8 cellular contexts compared by ENCODE assay signal in the genomic region with DNA sequence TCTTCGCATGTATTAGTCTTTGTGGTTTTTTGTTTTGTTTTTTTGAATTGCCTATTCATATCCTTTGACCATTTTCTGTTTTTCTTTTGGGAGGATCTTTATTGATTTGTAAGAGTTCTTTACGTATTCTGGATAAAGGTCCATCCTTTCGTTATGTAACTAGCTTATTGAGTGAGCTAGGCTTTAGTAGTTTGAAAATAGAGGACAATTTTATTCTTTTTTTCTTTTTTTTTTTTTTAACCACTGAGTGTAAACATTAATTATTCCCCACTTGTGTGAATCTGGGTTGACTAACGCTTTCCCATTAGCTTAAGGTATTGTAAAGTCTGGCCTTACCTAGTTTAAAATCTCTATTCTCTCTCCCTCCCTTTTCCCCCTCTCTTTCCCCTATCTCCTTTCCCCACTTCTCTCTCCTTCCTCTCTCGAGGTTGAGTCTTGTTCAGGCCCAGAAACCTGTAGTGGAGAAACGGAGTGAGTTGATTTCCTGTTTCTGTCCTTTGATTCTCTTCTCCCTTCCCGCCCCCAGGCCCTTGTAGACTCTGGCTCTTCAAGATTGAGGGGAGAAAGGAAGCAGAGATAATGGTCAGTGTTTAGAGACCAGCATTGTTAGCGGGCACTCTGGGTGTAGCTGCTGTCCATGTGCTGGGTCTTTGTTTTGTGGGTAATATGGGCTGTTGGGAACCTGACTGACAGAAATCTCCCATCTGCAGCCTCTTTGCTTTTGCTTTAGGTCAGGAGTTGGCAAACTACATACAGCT. TPM values are rescaled to one million over a fixed set of nuclear protein-coding genes. Genes with fewer than 3 reads are reported as not detected.
DNase-seq lines count a peak whose midpoint lies in the region; ATAC-seq and TF ChIP-seq lines count a peak whose summit lies in the region.

No MANE protein-coding gene starts in this region.

- peaks cover 18% of the 10 kb centered on the region for H3K36me3 Mint-ChIP-seq in WTC11

- peak overlapping the region; percentile 97 for H3K27ac Mint-ChIP-seq in WTC11

- intact Hi-C loops in left colon (cut with DNase I, micrococcal nuclease), result no loop called here

- DNase-seq in SKM-1 treated with dmso at 0.1 percent for 144 hours (lab: John Stamatoyannopoulos, UW; ENCODE audit: unreplicated experiment) (peak; percentile 29), SKM-1 (lab: John Stamatoyannopoulos, UW; ENCODE audit: unreplicated experiment) (no peak), NB4 (ENCODE audit: low read depth) (peak; percentile 71), WTC11 (ENCODE audit: low spot score) (no peak), fibroblast of mammary gland (ENCODE audit: low read depth) (peak; percentile 26), osteoblast (ENCODE audit: insufficient read length, low spot score, missing footprints) (peak; percentile 61), left colon (no peak)

- H3K9me3 Mint-ChIP-seq in WTC11, result peaks cover 7% of the 10 kb centered on the region

- POLR2A ChIA-PET in WTC11 (lab: Charles Lee), result interaction anchor here (0.7 kb wide), 1 partner anchor 217 kb away, joined by 5 read pairs; no protein-coding TSS in a partner anchor

- H4K20me1 ChIP-seq in osteoblast (ENCODE audit: insufficient read depth, low read length), result peaks cover 29% of the 10 kb centered on the region

- H3K4me1 ChIP-seq in osteoblast (ENCODE audit: insufficient read depth, low read length), result peaks cover 12% of the 10 kb centered on the region

- peaks cover 15% of the 10 kb centered on the region for H3K27me3 Mint-ChIP-seq in WTC11 (ENCODE audit: low read depth)

- CTCF ChIA-PET in WTC11 (lab: Charles Lee), result interaction anchor here (1.2 to 1.8 kb wide), 3 partner anchors 14 to 196 kb away, joined by 3 to 5 read pairs (median 3); no protein-coding TSS in a partner anchor

- H3K4me1 Mint-ChIP-seq in WTC11, result peaks cover 20% of the 10 kb centered on the region

- H3K4me3 Mint-ChIP-seq in WTC11, result peak overlapping the region; percentile 98

- H3K9me3 ChIP-seq in osteoblast (ENCODE audit: low read depth, low read length), result no peaks in the 10 kb centered on the region

- H3K27ac ChIP-seq in osteoblast (ENCODE audit: low read depth, low read length), result peak overlapping the region; percentile 70

- H3K27me3 ChIP-seq in osteoblast (ENCODE audit: insufficient read depth, low read length), result no peaks in the 10 kb centered on the region

- TF ChIP-seq CTCF in NB4 (IDR thresholded peaks at IDR 0.05; ENCODE audit: low read depth, low read length), result no peak
- no peak for TF ChIP-seq CTCF in WTC11 (IDR thresholded peaks at IDR 0.05)
- TF ChIP-seq CTCF in fibroblast of mammary gland (conservative IDR thresholded peaks at IDR 0.05; ENCODE audit: control insufficient read depth, insufficient read depth, low read depth, low read length), result no peak
- no peak for TF ChIP-seq CTCF in osteoblast (IDR thresholded peaks at IDR 0.05; ENCODE audit: extremely low read depth, low read depth, low read length)

- H3K4me2 ChIP-seq in osteoblast (ENCODE audit: insufficient read depth, low read length), result peak overlapping the region; percentile 79

- H3K4me3 ChIP-seq in NB4 (ENCODE audit: low read depth, low read length) (peak overlapping the region; percentile 89), fibroblast of mammary gland (ENCODE audit: control insufficient read depth, low read depth, low read length) (peak overlapping the region; percentile 59), osteoblast (ENCODE audit: insufficient read depth, low read length) (peak overlapping the region; percentile 78)

- H3K36me3 ChIP-seq in osteoblast (ENCODE audit: insufficient read depth, low read length), result peaks cover 11% of the 10 kb centered on the region

- TF ChIP-seq POLR2A in NB4 (IDR thresholded peaks at IDR 0.05; ENCODE audit: extremely low read depth, insufficient read length), result no peak

- H3K79me2 ChIP-seq in osteoblast (ENCODE audit: insufficient read depth, low read length), result peaks cover 60% of the 10 kb centered on the region

- ATAC-seq in WTC11, result peak; percentile 1
- ATAC-seq in GM21423 (IDR thresholded peaks at IDR 0.05; ENCODE audit: unreplicated experiment), result no peak
- no peak for ATAC-seq in left colon

- H2AFZ ChIP-seq in osteoblast (ENCODE audit: low read length), result peak overlapping the region; percentile 63

TF ChIP-seq in WTC11, 78 proteins besides CTCF, POLR2A, EP300 and RAD21 (continues in another document):
- TF ChIP-seq ZNF232 (CRISPR knock-in tag; IDR thresholded peaks at IDR 0.05), result no peak
- TF ChIP-seq, protein P1, sequence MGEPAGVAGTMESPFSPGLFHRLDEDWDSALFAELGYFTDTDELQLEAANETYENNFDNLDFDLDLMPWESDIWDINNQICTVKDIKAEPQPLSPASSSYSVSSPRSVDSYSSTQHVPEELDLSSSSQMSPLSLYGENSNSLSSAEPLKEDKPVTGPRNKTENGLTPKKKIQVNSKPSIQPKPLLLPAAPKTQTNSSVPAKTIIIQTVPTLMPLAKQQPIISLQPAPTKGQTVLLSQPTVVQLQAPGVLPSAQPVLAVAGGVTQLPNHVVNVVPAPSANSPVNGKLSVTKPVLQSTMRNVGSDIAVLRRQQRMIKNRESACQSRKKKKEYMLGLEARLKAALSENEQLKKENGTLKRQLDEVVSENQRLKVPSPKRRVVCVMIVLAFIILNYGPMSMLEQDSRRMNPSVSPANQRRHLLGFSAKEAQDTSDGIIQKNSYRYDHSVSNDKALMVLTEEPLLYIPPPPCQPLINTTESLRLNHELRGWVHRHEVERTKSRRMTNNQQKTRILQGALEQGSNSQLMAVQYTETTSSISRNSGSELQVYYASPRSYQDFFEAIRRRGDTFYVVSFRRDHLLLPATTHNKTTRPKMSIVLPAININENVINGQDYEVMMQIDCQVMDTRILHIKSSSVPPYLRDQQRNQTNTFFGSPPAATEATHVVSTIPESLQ (CRISPR knock-in tag; IDR thresholded peaks at IDR 0.05), result no peak
- TF ChIP-seq, protein P2, sequence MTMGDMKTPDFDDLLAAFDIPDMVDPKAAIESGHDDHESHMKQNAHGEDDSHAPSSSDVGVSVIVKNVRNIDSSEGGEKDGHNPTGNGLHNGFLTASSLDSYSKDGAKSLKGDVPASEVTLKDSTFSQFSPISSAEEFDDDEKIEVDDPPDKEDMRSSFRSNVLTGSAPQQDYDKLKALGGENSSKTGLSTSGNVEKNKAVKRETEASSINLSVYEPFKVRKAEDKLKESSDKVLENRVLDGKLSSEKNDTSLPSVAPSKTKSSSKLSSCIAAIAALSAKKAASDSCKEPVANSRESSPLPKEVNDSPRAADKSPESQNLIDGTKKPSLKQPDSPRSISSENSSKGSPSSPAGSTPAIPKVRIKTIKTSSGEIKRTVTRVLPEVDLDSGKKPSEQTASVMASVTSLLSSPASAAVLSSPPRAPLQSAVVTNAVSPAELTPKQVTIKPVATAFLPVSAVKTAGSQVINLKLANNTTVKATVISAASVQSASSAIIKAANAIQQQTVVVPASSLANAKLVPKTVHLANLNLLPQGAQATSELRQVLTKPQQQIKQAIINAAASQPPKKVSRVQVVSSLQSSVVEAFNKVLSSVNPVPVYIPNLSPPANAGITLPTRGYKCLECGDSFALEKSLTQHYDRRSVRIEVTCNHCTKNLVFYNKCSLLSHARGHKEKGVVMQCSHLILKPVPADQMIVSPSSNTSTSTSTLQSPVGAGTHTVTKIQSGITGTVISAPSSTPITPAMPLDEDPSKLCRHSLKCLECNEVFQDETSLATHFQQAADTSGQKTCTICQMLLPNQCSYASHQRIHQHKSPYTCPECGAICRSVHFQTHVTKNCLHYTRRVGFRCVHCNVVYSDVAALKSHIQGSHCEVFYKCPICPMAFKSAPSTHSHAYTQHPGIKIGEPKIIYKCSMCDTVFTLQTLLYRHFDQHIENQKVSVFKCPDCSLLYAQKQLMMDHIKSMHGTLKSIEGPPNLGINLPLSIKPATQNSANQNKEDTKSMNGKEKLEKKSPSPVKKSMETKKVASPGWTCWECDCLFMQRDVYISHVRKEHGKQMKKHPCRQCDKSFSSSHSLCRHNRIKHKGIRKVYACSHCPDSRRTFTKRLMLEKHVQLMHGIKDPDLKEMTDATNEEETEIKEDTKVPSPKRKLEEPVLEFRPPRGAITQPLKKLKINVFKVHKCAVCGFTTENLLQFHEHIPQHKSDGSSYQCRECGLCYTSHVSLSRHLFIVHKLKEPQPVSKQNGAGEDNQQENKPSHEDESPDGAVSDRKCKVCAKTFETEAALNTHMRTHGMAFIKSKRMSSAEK (CRISPR knock-in tag; IDR thresholded peaks at IDR 0.05; ENCODE audit: borderline replicate concordance), result no peak
- TF ChIP-seq ZBTB21 (CRISPR knock-in tag; IDR thresholded peaks at IDR 0.05; ENCODE audit: borderline replicate concordance), result no peak
- TF ChIP-seq, protein P3, sequence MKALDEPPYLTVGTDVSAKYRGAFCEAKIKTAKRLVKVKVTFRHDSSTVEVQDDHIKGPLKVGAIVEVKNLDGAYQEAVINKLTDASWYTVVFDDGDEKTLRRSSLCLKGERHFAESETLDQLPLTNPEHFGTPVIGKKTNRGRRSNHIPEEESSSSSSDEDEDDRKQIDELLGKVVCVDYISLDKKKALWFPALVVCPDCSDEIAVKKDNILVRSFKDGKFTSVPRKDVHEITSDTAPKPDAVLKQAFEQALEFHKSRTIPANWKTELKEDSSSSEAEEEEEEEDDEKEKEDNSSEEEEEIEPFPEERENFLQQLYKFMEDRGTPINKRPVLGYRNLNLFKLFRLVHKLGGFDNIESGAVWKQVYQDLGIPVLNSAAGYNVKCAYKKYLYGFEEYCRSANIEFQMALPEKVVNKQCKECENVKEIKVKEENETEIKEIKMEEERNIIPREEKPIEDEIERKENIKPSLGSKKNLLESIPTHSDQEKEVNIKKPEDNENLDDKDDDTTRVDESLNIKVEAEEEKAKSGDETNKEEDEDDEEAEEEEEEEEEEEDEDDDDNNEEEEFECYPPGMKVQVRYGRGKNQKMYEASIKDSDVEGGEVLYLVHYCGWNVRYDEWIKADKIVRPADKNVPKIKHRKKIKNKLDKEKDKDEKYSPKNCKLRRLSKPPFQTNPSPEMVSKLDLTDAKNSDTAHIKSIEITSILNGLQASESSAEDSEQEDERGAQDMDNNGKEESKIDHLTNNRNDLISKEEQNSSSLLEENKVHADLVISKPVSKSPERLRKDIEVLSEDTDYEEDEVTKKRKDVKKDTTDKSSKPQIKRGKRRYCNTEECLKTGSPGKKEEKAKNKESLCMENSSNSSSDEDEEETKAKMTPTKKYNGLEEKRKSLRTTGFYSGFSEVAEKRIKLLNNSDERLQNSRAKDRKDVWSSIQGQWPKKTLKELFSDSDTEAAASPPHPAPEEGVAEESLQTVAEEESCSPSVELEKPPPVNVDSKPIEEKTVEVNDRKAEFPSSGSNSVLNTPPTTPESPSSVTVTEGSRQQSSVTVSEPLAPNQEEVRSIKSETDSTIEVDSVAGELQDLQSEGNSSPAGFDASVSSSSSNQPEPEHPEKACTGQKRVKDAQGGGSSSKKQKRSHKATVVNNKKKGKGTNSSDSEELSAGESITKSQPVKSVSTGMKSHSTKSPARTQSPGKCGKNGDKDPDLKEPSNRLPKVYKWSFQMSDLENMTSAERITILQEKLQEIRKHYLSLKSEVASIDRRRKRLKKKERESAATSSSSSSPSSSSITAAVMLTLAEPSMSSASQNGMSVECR (CRISPR knock-in tag; IDR thresholded peaks at IDR 0.05; ENCODE audit: borderline replicate concordance), result no peak
- no peak for TF ChIP-seq JAZF1 (CRISPR knock-in tag; IDR thresholded peaks at IDR 0.05)
- no peak for TF ChIP-seq JUN (CRISPR knock-in tag; IDR thresholded peaks at IDR 0.05)

RNA-seq across cellular contexts. Expression of a gene that starts 1.5 kb away (rescaled TPM):
- 15.9 to 17.2 TPM (median 16.1 TPM) in 3 replicates for total RNA-seq in WTC11 (2021)
- total RNA-seq in osteoblast, result 37.4 and 40.2 TPM in 2 replicates
- 10 to 100 TPM; 23.4 to 29.7 TPM for total RNA-seq in left colon

Comparison
In these comparisons a context has a peak if more than half of its experiments do, and no peak if none do; other contexts are left out.
1. DNase-seq: peak in SKM-1 treated with dmso at 0.1 percent for 144 hours (single experiment), NB4 (single experiment), fibroblast of mammary gland (single experiment) and osteoblast (single experiment); none in SKM-1 (single experiment), WTC11 (single experiment) and left colon (0 of 2).
2. Peak in every context shown above with its lines, with median percentiles within 50 percentile points of each other: H3K4me3 ChIP-seq.